In the genomic region with DNA sequence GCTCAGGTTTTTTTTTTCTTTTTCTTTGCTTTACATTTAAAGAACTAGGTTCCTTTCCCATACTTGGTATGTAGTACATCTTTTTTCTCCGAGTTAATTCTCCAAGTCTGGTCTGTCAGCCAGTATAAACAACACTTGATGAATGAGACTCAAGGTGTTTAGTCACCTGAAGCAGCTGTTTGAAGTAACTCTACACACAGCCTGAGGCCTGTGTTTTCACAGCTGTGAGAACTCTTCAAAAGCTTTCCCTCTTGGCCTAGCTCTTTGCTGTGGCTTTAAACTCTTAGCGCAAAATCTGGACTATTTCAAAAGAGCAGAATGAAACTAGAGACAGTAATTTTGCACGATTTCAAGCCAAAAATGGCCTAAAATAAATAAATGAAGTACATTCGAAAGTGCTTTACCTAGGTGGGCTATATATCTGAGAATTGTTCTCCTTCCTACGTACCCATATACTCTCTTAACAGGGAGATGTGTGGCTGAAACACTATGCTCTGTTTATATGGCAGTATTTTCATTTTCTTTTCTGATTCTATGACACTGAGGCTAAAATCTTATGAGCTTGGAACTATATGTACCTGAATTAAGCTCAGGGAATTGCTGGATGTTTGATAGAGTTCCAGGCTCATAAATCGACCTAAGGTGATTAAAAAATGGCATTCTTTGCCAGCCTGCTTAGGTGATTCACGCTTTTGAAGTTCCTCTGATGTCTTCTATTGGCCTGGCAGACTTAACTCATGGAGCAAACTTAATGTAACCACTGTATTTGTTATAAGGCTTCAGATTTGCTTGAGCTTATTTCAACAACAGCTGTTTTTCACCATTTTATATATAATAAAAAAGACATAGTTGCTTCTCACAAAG, we compare ENCODE assay signal across 13 cellular contexts.
DNase-seq lines count a peak whose midpoint lies in the region; ATAC-seq and TF ChIP-seq lines count a peak whose summit lies in the region.
"Had no signal": no experiment of that assay in that cellular context is flagged by ENCODE, and none has a peak within 500 bp of the region (broad histone marks: within the 10 kb centered on the region; RNA-seq: fewer than 3 reads in every experiment).

No MANE protein-coding gene starts in this region.

- H3K27me3 ChIP-seq in thyroid gland = no peaks in the 10 kb centered on the region
- H3K27me3 ChIP-seq in heart right ventricle = no peaks in the 10 kb centered on the region
- H3K27me3 ChIP-seq: colonic mucosa, right lobe of liver, SJSA1 had no signal

- H3K36me3 ChIP-seq in thyroid gland (no peaks in the 10 kb centered on the region), heart right ventricle (no peaks in the 10 kb centered on the region)
- H3K36me3 ChIP-seq: colonic mucosa, right lobe of liver, SJSA1 had no signal

- intact Hi-C loops in thyroid gland (cut with DNase I) = no loop called here
- intact Hi-C loops in heart right ventricle (cut with DNase I) = no loop called here

- DNase-seq in NCI-H1436 (lab: John Stamatoyannopoulos, UW) = peak; percentile 10
- DNase-seq in NCI-H1436 treated with DMSO at 0.1 percent for 48 hours (lab: John Stamatoyannopoulos, UW) = no peak
- DNase-seq in SHP77 treated with DMSO at 0.1 percent for 48 hours (lab: John Stamatoyannopoulos, UW) = peak; percentile 34
- DNase-seq in iris pigment epithelial cell (ENCODE audit: low read depth) = peak; percentile 47
- DNase-seq in thyroid gland = peak; percentile 15 to 30
- no peak for DNase-seq in heart right ventricle
- no peak for DNase-seq in activated CD4-positive, alpha-beta T cell treated with anti-CD3 and anti-CD28 coated beads for 4 hours
- DNase-seq in foreskin melanocyte = no peak
- DNase-seq: colonic mucosa, right lobe of liver had no signal

- H3K4me1 ChIP-seq in thyroid gland (peaks cover 0 to 5% of the 10 kb centered on the region in 2 donors), heart right ventricle (no peaks in the 10 kb centered on the region)
- H3K4me1 ChIP-seq: colonic mucosa, right lobe of liver, SJSA1 had no signal

- 51 to 59% methylated on average over 7 of the region's 7 CpGs for WGBS in thyroid gland, 2 donors
- WGBS in heart right ventricle, 2 donors = 70 to 82% methylated on average over 7 of the region's 7 CpGs

- ATAC-seq in heart right ventricle = no peak
- ATAC-seq: activated CD4-positive, CD25-positive, alpha-beta regulatory T cell treated with anti-CD3 and anti-CD28 coated beads, Interleukin-2, amount 50 U/mL, for 24 hours; right lobe of liver had no signal

- H3K4me3 ChIP-seq in thyroid gland (replicated peaks in 1 of 3) (no peak overlapping the region), heart right ventricle (no peak overlapping the region)
- H3K4me3 ChIP-seq: colonic mucosa, right lobe of liver, SJSA1 had no signal

- H3K27ac ChIP-seq in thyroid gland (no peak overlapping the region), heart right ventricle (no peak overlapping the region)
- H3K27ac ChIP-seq: 22Rv1, colonic mucosa, right lobe of liver, SJSA1 had no signal

- no peaks in the 10 kb centered on the region for H3K9me3 ChIP-seq in thyroid gland
- H3K9me3 ChIP-seq in heart right ventricle = no peaks in the 10 kb centered on the region
- H3K9me3 ChIP-seq: colonic mucosa, right lobe of liver, SJSA1 had no signal

- TF ChIP-seq CTCF in thyroid gland (IDR thresholded peaks at IDR 0.05) = no peak
- no peak for TF ChIP-seq CTCF in heart right ventricle (IDR thresholded peaks at IDR 0.05)

- no peak for TF ChIP-seq POLR2A in thyroid gland (IDR thresholded peaks at IDR 0.05)

Comparison
In these comparisons a context has a peak if more than half of its experiments do, and no peak if none do; other contexts are left out.
1. DNase-seq: peak in NCI-H1436 (single experiment), SHP77 treated with DMSO at 0.1 percent for 48 hours (single experiment), iris pigment epithelial cell (single experiment) and thyroid gland (2 of 2); none in NCI-H1436 treated with DMSO at 0.1 percent for 48 hours (single experiment), heart right ventricle (0 of 2), activated CD4-positive, alpha-beta T cell treated with anti-CD3 and anti-CD28 coated beads for 4 hours (0 of 2) and foreskin melanocyte (single experiment).